15 cellular contexts compared by ENCODE assay signal in genomic region chr2:1606421-1607235, GRCh38.
A peak's percentile ranks its signal among the peaks of the same experiment; 100 is the strongest.
DNase-seq lines count a peak whose midpoint lies in the region; ATAC-seq, FAIRE-seq and TF ChIP-seq lines count a peak whose summit lies in the region.
"Had no signal": no experiment of that assay in that cellular context is flagged by ENCODE, and none has a peak within 500 bp of the region (broad histone marks: within the 10 kb centered on the region; RNA-seq: fewer than 3 reads in every experiment).

No MANE protein-coding gene starts in this region.

- H3K9me3 ChIP-seq in BLaER1 treated with 17β-estradiol and CSF1 and Interleukin-3, amounts not matched to agents 10 nM and 100 nM (replicated peaks in 1 of 11), result no peaks in the 10 kb centered on the region
- H3K9me3 ChIP-seq in H1 (ENCODE audit: insufficient read depth in 2 of 2, low read depth in 1 of 2, low read length in 1 of 2), result no peaks in the 10 kb centered on the region
- no peaks in the 10 kb centered on the region for H3K9me3 ChIP-seq in testis

- POLR2A ChIA-PET in H1 (lab: Charles Lee; ENCODE audit: partially characterized antibody), result interaction anchor here (1.1 to 3.3 kb wide), 8 partner anchors 7 to 144 kb away, joined by 3 to 28 read pairs (median 6); no protein-coding TSS in a partner anchor

- no peaks in the 10 kb centered on the region for H3K79me2 ChIP-seq in H1 (ENCODE audit: control insufficient read depth in 1 of 2, insufficient read depth in 2 of 2, low read length in 2 of 2)
- no peaks in the 10 kb centered on the region for H3K79me2 ChIP-seq in mesendoderm (ENCODE audit: control insufficient read depth, insufficient read depth, low read length)

- FAIRE-seq in H1 (lab: Jason Lieb, UNC), result no peak
- FAIRE-seq: G401.6 had no signal

- peak overlapping the region in 6 of 11 experiments; percentile 32 to 69 (median 68); a peak in 9 of 22 replicates for H3K27ac ChIP-seq in BLaER1 treated with 17β-estradiol and CSF1 and Interleukin-3, amounts not matched to agents 10 nM and 100 nM
- H3K27ac ChIP-seq in H1 (ENCODE audit: low read depth, low read length) (no peak overlapping the region), mesendoderm (ENCODE audit: low read depth, low read length) (peak overlapping the region; percentile 57), testis (no peak overlapping the region)

- H3K4me1 ChIP-seq in BLaER1 treated with 17β-estradiol and CSF1 and Interleukin-3, amounts not matched to agents 10 nM and 100 nM, result peaks cover 45 to 98% (median 82%) of the 10 kb centered on the region in 10 experiments
- H3K4me1 ChIP-seq in H1 (replicated peaks in 1 of 4; ENCODE audit: control insufficient read depth in 3 of 4, insufficient read depth in 4 of 4, low read length in 3 of 4) (peaks cover 0 to 9% (median 5%) of the 10 kb centered on the region in 4 experiments; a peak in 4 of 7 replicates), mesendoderm (ENCODE audit: control insufficient read depth, low read depth, low read length) (peaks cover 11% of the 10 kb centered on the region), testis (no peaks in the 10 kb centered on the region)

- DNase-seq in H1 (ENCODE audit: low read depth in 1 of 2, low spot score in 2 of 2) (no peak), mesendoderm (no peak), AG08395 (ENCODE audit: low spot score) (no peak), activated gamma-delta T cell (lab: John Stamatoyannopoulos, UW) (no peak), testis (no peak)
- DNase-seq: activated CD4-positive, alpha-beta T cell treated with anti-CD3 and anti-CD28 coated beads, Interleukin-2, amount 10 ng/mL, durations not matched to agents 7 days and 5 days; effector memory CD4-positive, alpha-beta T cell; KG1; NCI-H1092 treated with DMSO at 0.1 percent for 48 hours; PC-3 had no signal

- ATAC-seq in HG02885 (IDR thresholded peaks at IDR 0.05; ENCODE audit: poor library complexity, unreplicated experiment), result peak; percentile 48
- no peak for ATAC-seq in HG03139 (IDR thresholded peaks at IDR 0.05; ENCODE audit: unreplicated experiment)
- ATAC-seq: activated naive CD4-positive, alpha-beta T cell treated with anti-CD3 and anti-CD28 coated beads, Interleukin-2, amount 50 U/mL, for 72 hours had no signal

- no peak overlapping the region for H3K4ac ChIP-seq in H1 (replicated peaks; ENCODE audit: insufficient read length, low read depth, low read length)
- H3K4ac ChIP-seq in mesendoderm (ENCODE audit: low read depth, low read length), result no peak overlapping the region

- H3K56ac ChIP-seq in H1 (replicated peaks; ENCODE audit: insufficient read length, low read depth, low read length), result no peak overlapping the region
- H3K56ac ChIP-seq in mesendoderm (ENCODE audit: low read length), result peak overlapping the region; percentile 59

- H3K4me2 ChIP-seq in BLaER1 treated with 17β-estradiol and CSF1 and Interleukin-3, amounts not matched to agents 10 nM and 100 nM, result peak overlapping the region; percentile 78 to 98 (median 91)
- H3K4me2 ChIP-seq in H1 (ENCODE audit: insufficient read depth in 1 of 2, low read depth in 2 of 2, low read length in 2 of 2) (no peak overlapping the region), mesendoderm (ENCODE audit: low read length) (no peak overlapping the region)

- H3K36me3 ChIP-seq in BLaER1 treated with 17β-estradiol and CSF1 and Interleukin-3, amounts not matched to agents 10 nM and 100 nM, result no peaks in the 10 kb centered on the region
- H3K36me3 ChIP-seq in H1 (ENCODE audit: control insufficient read depth in 2 of 4, insufficient read depth in 4 of 4, low read length in 3 of 4), result peaks cover 0 to 3% (median 0%) of the 10 kb centered on the region in 4 experiments; a peak in 2 of 8 replicates
- H3K36me3 ChIP-seq in mesendoderm (ENCODE audit: control insufficient read depth, insufficient read depth, low read length), result no peaks in the 10 kb centered on the region
- H3K36me3 ChIP-seq in testis (ENCODE audit: low read depth, missing control alignments), result no peaks in the 10 kb centered on the region

- H4K8ac ChIP-seq in H1 (ENCODE audit: extremely low read depth, insufficient read depth, low read length) (no peak overlapping the region; the same call in 1 of the 2 replicates), mesendoderm (ENCODE audit: low read depth, low read length) (no peak overlapping the region)

- H2BK15ac ChIP-seq in H1 (ENCODE audit: low read length), result peak overlapping the region; percentile 55; the same call in 1 of the 2 replicates
- no peak overlapping the region for H2BK15ac ChIP-seq in mesendoderm (replicated peaks; ENCODE audit: low read depth)

- no peak overlapping the region for H4K91ac ChIP-seq in H1 (replicated peaks; ENCODE audit: insufficient read length, low read length)

- peak overlapping the region in 3 of 10 experiments; percentile 6 to 29 (median 22); a peak in 3 of 20 replicates for H3K4me3 ChIP-seq in BLaER1 treated with 17β-estradiol and CSF1 and Interleukin-3, amounts not matched to agents 10 nM and 100 nM
- no peak overlapping the region for H3K4me3 ChIP-seq in H1 (ENCODE audit: extremely low read depth in 1 of 4, insufficient read depth in 2 of 4, low read depth in 3 of 4, low read length in 4 of 4)
- no peak overlapping the region for H3K4me3 ChIP-seq in mesendoderm (ENCODE audit: low read length)
- no peak overlapping the region for H3K4me3 ChIP-seq in testis

- no peak overlapping the region for H2BK20ac ChIP-seq in H1 (ENCODE audit: low read length)

- CTCF ChIA-PET in H1 (lab: Charles Lee; ENCODE audit: partially characterized antibody), result interaction anchor here (1.1 to 2.9 kb wide), 9 partner anchors 9 to 166 kb away, joined by 3 to 18 read pairs (median 4); no protein-coding TSS in a partner anchor

- no peak for TF ChIP-seq CTCF in H1 (IDR thresholded peaks at IDR 0.05; ENCODE audit: control extremely low read depth in 1 of 3, insufficient read depth in 1 of 3, low read depth in 1 of 3, low read length in 3 of 3)
- no peak for TF ChIP-seq CTCF in testis (IDR thresholded peaks at IDR 0.05)

- 86% methylated on average over 11 of the region's 15 CpGs; no CpG with 5 or more reads in 1 of the 2 experiments for WGBS in H1 (ENCODE audit: extremely low coverage in 1 of 2, insufficient coverage in 1 of 2, insufficient read length in 1 of 2, insufficient replicate concordance in 2 of 2, low coverage in 1 of 2, low lambda C conversion rate in 2 of 2, missing lambda C conversion rate in 1 of 2), 2 experiments
- WGBS in mesendoderm (ENCODE audit: extremely low coverage, insufficient coverage, low lambda C conversion rate), result no CpG with 5 or more reads among the region's 15 CpGs
- 69% methylated on average over 15 of the region's 15 CpGs for WGBS in testis, 2 donors

- H2AFZ ChIP-seq in H1 (ENCODE audit: low read length), result no peak overlapping the region

- no peak overlapping the region for H4K5ac ChIP-seq in H1 (ENCODE audit: insufficient read length, low read depth, low read length)
- peak overlapping the region; percentile 38 for H4K5ac ChIP-seq in mesendoderm (ENCODE audit: low read length)

- TF ChIP-seq POLR2A in H1 (IDR thresholded peaks at IDR 0.05; ENCODE audit: control extremely low read depth in 1 of 2, low read depth in 2 of 2, low read length in 2 of 2) (no peak), testis (IDR thresholded peaks at IDR 0.05) (no peak)

- H3K79me1 ChIP-seq in H1 (ENCODE audit: low read depth, low read length), result peaks cover 4% of the 10 kb centered on the region
- no peaks in the 10 kb centered on the region for H3K79me1 ChIP-seq in mesendoderm (ENCODE audit: low read length)

- peak overlapping the region; percentile 5; the same call in 1 of the 2 replicates for H2BK12ac ChIP-seq in H1 (ENCODE audit: low read depth, low read length)

- no peak overlapping the region for H3K14ac ChIP-seq in H1 (ENCODE audit: insufficient read length)

- peak overlapping the region in 5 of 11 experiments; percentile 36 to 70 (median 61); a peak in 5 of 22 replicates for H3K9ac ChIP-seq in BLaER1 treated with 17β-estradiol and CSF1 and Interleukin-3, amounts not matched to agents 10 nM and 100 nM
- H3K9ac ChIP-seq in H1 (replicated peaks in 1 of 4; ENCODE audit: extremely low read depth in 1 of 4, low read depth in 3 of 4, low read length in 3 of 4) (no peak overlapping the region), mesendoderm (ENCODE audit: low read length) (no peak overlapping the region)

- no peak overlapping the region for H3K18ac ChIP-seq in H1 (ENCODE audit: extremely low read depth, low read length)
- H3K18ac ChIP-seq in mesendoderm (ENCODE audit: low read length), result peak overlapping the region; percentile 0

- H4K20me1 ChIP-seq in BLaER1 treated with 17β-estradiol and CSF1 and Interleukin-3, amounts not matched to agents 10 nM and 100 nM, result no peaks in the 10 kb centered on the region; a peak in 1 of 22 replicates
- peaks cover 0 to 5% of the 10 kb centered on the region in 2 experiments for H4K20me1 ChIP-seq in H1 (replicated peaks in 1 of 2; ENCODE audit: control insufficient read depth in 1 of 2, insufficient read depth in 2 of 2, low read length in 2 of 2)

- TF ChIP-seq EP300 in H1 (IDR thresholded peaks at IDR 0.05; ENCODE audit: borderline replicate concordance in 1 of 2, low read depth in 2 of 2, low read length in 2 of 2), result no peak

- no peak for TF ChIP-seq RAD21 in H1 (IDR thresholded peaks at IDR 0.05 in 1 of 2, conservative IDR thresholded peaks at IDR 0.05 in 1 of 2; ENCODE audit: low read depth in 2 of 2, low read length in 2 of 2)

- intact Hi-C loops in testis (cut with DNase I; ENCODE audit: low total_unique reads), result no loop called here

- H3K23me2 ChIP-seq in H1 (ENCODE audit: low read depth, low read length), result peaks cover 11% of the 10 kb centered on the region; the same call in 1 of the 2 replicates

- H2AK5ac ChIP-seq in H1 (ENCODE audit: low read depth, low read length) (no peak overlapping the region), mesendoderm (ENCODE audit: low read length) (peak overlapping the region; percentile 93)

- H2BK120ac ChIP-seq in H1 (replicated peaks; ENCODE audit: low read depth, low read length) (no peak overlapping the region), mesendoderm (ENCODE audit: low read depth, low read length) (no peak overlapping the region)

- H3K27me3 ChIP-seq in BLaER1 treated with 17β-estradiol and CSF1 and Interleukin-3, amounts not matched to agents 10 nM and 100 nM, result peaks cover 0 to 10% (median 0%) of the 10 kb centered on the region in 11 experiments; a peak in 1 of 22 replicates
- H3K27me3 ChIP-seq in H1 (replicated peaks in 1 of 4; ENCODE audit: control insufficient read depth in 3 of 4, extremely low read depth in 1 of 4, insufficient read depth in 3 of 4, low read length in 3 of 4), result no peaks in the 10 kb centered on the region
- H3K27me3 ChIP-seq in mesendoderm (ENCODE audit: insufficient read depth, low read length, poor library complexity), result no peaks in the 10 kb centered on the region
- H3K27me3 ChIP-seq in testis, result no peaks in the 10 kb centered on the region

- peak overlapping the region; percentile 71; the same call in 1 of the 2 replicates for H2BK5ac ChIP-seq in H1 (ENCODE audit: low read depth, low read length)
- H2BK5ac ChIP-seq in mesendoderm (ENCODE audit: low read length), result peak overlapping the region; percentile 90

- H3K23ac ChIP-seq in H1 (ENCODE audit: insufficient read length) (no peak overlapping the region), mesendoderm (ENCODE audit: low read length) (no peak overlapping the region)

Comparison
In these comparisons a context has a peak if more than half of its experiments do, and no peak if none do; other contexts are left out.
1. H3K27ac ChIP-seq: peak in BLaER1 treated with 17β-estradiol and CSF1 and Interleukin-3, amounts not matched to agents 10 nM and 100 nM (6 of 11) and mesendoderm (single experiment); none in H1 (single experiment) and testis (0 of 2).
2. H3K4me2 ChIP-seq: peak in BLaER1 treated with 17β-estradiol and CSF1 and Interleukin-3, amounts not matched to agents 10 nM and 100 nM (11 of 11); none in H1 (0 of 2) and mesendoderm (single experiment).